Comparison of ENCODE assay signal across 12 cellular contexts in genomic region chr3:50261505-50261904, GRCh38. TPM values are rescaled to one million over a fixed set of nuclear protein-coding genes. Genes with fewer than 3 reads are reported as not detected.
DNase-seq lines count a peak whose midpoint lies in the region; ATAC-seq and TF ChIP-seq lines count a peak whose summit lies in the region.
"Had no signal": no experiment of that assay in that cellular context is flagged by ENCODE, and none has a peak within 500 bp of the region (broad histone marks: within the 10 kb centered on the region; RNA-seq: fewer than 3 reads in every experiment).

No MANE protein-coding gene starts in this region.

- no peak overlapping the region for H4K8ac ChIP-seq in neuronal stem cell (ENCODE audit: low read depth, low read length)

- H3K36me3 Mint-ChIP-seq in MCF 10A (ENCODE audit: insufficient read depth, unreplicated experiment), result peaks cover 22% of the 10 kb centered on the region

- H3K27me3 Mint-ChIP-seq in MCF 10A (ENCODE audit: insufficient read depth, unreplicated experiment), result no peaks in the 10 kb centered on the region
- H3K27me3 Mint-ChIP-seq: T-cell had no signal

- intact Hi-C loops in breast epithelium (cut with DNase I; ENCODE audit: low total_unique reads), result no loop called here
- intact Hi-C loops in MCF 10A (cut with micrococcal nuclease), result no loop called here
- intact Hi-C loops in colonic mucosa (cut with DNase I), result no loop called here
- intact Hi-C loops in transverse colon (cut with DNase I; ENCODE audit: low total_unique reads), result loop anchor here (5.0 kb wide), 1 partner anchor 34 kb away; no protein-coding TSS in a partner anchor

- peak overlapping the region; percentile 94 for H3K18ac ChIP-seq in neuronal stem cell (ENCODE audit: low read length)

- TF ChIP-seq CTCF in breast epithelium (IDR thresholded peaks at IDR 0.05), result no peak
- TF ChIP-seq CTCF in MCF 10A (IDR thresholded peaks at IDR 0.05; ENCODE audit: unreplicated experiment), result no peak
- no peak for TF ChIP-seq CTCF in colonic mucosa (IDR thresholded peaks at IDR 0.05)
- no peak for TF ChIP-seq CTCF in transverse colon (IDR thresholded peaks at IDR 0.05)

- H3K4ac ChIP-seq in neuronal stem cell (ENCODE audit: low read length), result no peak overlapping the region

- no peak overlapping the region for H3K4me2 ChIP-seq in neuronal stem cell (ENCODE audit: insufficient read depth, low read length, poor library complexity, severe bottlenecking)

- peak overlapping the region; percentile 76 for H2BK12ac ChIP-seq in neuronal stem cell (ENCODE audit: low read length)

- WGBS in neuronal stem cell (ENCODE audit: extremely low coverage in 2 of 2, insufficient read length in 2 of 2, insufficient replicate concordance in 1 of 2), 2 donors, result no CpG with 5 or more reads among the region's 2 CpGs
- 44% methylated on average over 2 of the region's 2 CpGs; no CpG with 5 or more reads in 1 of the 2 donors for WGBS in transverse colon (ENCODE audit: low coverage in 1 of 2), 2 donors

- peaks cover 17 to 32% of the 10 kb centered on the region in 2 donors for H3K4me1 ChIP-seq in breast epithelium
- H3K4me1 ChIP-seq in colonic mucosa, result peaks cover 4% of the 10 kb centered on the region
- peaks cover 57 to 60% of the 10 kb centered on the region in 2 donors for H3K4me1 ChIP-seq in neuronal stem cell (ENCODE audit: control insufficient read depth in 2 of 2, insufficient read depth in 1 of 2, low read depth in 1 of 2, low read length in 2 of 2)
- H3K4me1 ChIP-seq in transverse colon, result peaks cover 28 to 54% (median 37%) of the 10 kb centered on the region in 4 donors

- H3K9ac ChIP-seq in colonic mucosa (ENCODE audit: low read depth in 2 of 2, low read length in 2 of 2) (peak overlapping the region; percentile 27 to 81), neuronal stem cell (ENCODE audit: low read depth, low read length, poor library complexity) (peak overlapping the region; percentile 53)

- no peak overlapping the region for H3K27ac Mint-ChIP-seq in MCF 10A (ENCODE audit: low read depth, unreplicated experiment)
- H3K27ac Mint-ChIP-seq: activated CD8-positive, alpha-beta memory T cell treated with anti-CD3 and anti-CD28 coated beads, Interleukin-2, amount 10 ng/mL, durations not matched to agents 7 days and 5 days; T-cell had no signal

- H3K4me3 Mint-ChIP-seq in MCF 10A (ENCODE audit: unreplicated experiment), result no peak overlapping the region
- H3K4me3 Mint-ChIP-seq: activated CD8-positive, alpha-beta memory T cell treated with anti-CD3 and anti-CD28 coated beads, Interleukin-2, amount 10 ng/mL, durations not matched to agents 7 days and 5 days had no signal

- H3K4me3 ChIP-seq in breast epithelium, result peak overlapping the region in 1 of 3 donors; percentile 71
- no peak overlapping the region for H3K4me3 ChIP-seq in colonic mucosa
- no peak overlapping the region for H3K4me3 ChIP-seq in neuronal stem cell (ENCODE audit: low read length in 2 of 2)
- no peak overlapping the region for H3K4me3 ChIP-seq in transverse colon
- H3K4me3 ChIP-seq: MG63 had no signal

- H3K4me1 Mint-ChIP-seq in MCF 10A (ENCODE audit: insufficient read depth, unreplicated experiment), result no peaks in the 10 kb centered on the region

- no peaks in the 10 kb centered on the region for H3K27me3 ChIP-seq in breast epithelium
- no peaks in the 10 kb centered on the region for H3K27me3 ChIP-seq in colonic mucosa
- no peaks in the 10 kb centered on the region for H3K27me3 ChIP-seq in neuronal stem cell (ENCODE audit: control insufficient read depth in 3 of 3, insufficient read depth in 3 of 3, low read depth in 1 of 3, low read length in 3 of 3)
- no peaks in the 10 kb centered on the region for H3K27me3 ChIP-seq in transverse colon
- H3K27me3 ChIP-seq: MG63 had no signal

- peak overlapping the region; percentile 91 for H3K14ac ChIP-seq in neuronal stem cell (ENCODE audit: low read length)

- H3K9me3 ChIP-seq in breast epithelium (no peaks in the 10 kb centered on the region), colonic mucosa (no peaks in the 10 kb centered on the region), neuronal stem cell (replicated peaks in 1 of 2; ENCODE audit: control insufficient read depth in 2 of 2, insufficient read depth in 1 of 2, low read depth in 1 of 2, low read length in 2 of 2) (peaks cover 0 to 2% of the 10 kb centered on the region in 2 donors), transverse colon (no peaks in the 10 kb centered on the region)
- H3K9me3 ChIP-seq: MG63 had no signal

- no peak overlapping the region for H2AFZ ChIP-seq in neuronal stem cell (ENCODE audit: low read length)

- BruUV-seq in MCF 10A (replicated peaks; lab: Mats Ljungman, UMichigan), result no TSS peak

- H3K27ac ChIP-seq in breast epithelium (peak overlapping the region; percentile 97 to 100), colonic mucosa (peak overlapping the region; percentile 90), neuronal stem cell (replicated peaks; ENCODE audit: low read length) (peak overlapping the region; percentile 95), transverse colon (peak overlapping the region; percentile 94 to 97 (median 96))

- H3K36me3 ChIP-seq in breast epithelium, result no peaks in the 10 kb centered on the region
- peaks cover 3% of the 10 kb centered on the region for H3K36me3 ChIP-seq in colonic mucosa
- H3K36me3 ChIP-seq in neuronal stem cell (replicated peaks in 1 of 2; ENCODE audit: control insufficient read depth in 2 of 2, insufficient read depth in 2 of 2, low read length in 2 of 2), result peaks cover 22 to 32% of the 10 kb centered on the region in 2 donors
- H3K36me3 ChIP-seq in transverse colon, result peaks cover 0 to 12% (median under 1%) of the 10 kb centered on the region in 4 donors

- TF ChIP-seq POLR2A in breast epithelium (IDR thresholded peaks at IDR 0.05) (no peak), transverse colon (IDR thresholded peaks at IDR 0.05) (no peak)

- ATAC-seq in esophagus mucosa, result no peak
- no peak for ATAC-seq in HG03196 (IDR thresholded peaks at IDR 0.05; ENCODE audit: unreplicated experiment)
- ATAC-seq: activated CD8-positive, alpha-beta memory T cell treated with anti-CD3 and anti-CD28 coated beads, Interleukin-2, amount 10 ng/mL, durations not matched to agents 7 days and 5 days; T-cell had no signal

- H2BK5ac ChIP-seq in neuronal stem cell (ENCODE audit: low read length), result peak overlapping the region; percentile 100

- CTCF ChIA-PET in MCF 10A (lab: Yijun Ruan, JAX), result interaction anchor here (0.9 to 7.2 kb wide), 6 partner anchors 9 to 69 kb away, joined by 4 to 70 read pairs (median 21); partner anchors contain the start of gene SEMA3B

- H3K23ac ChIP-seq in neuronal stem cell (ENCODE audit: low read depth, low read length, poor library complexity), result peak overlapping the region; percentile 1

- in situ Hi-C loops in transverse colon (cut with MboI; ENCODE audit: low pct_ligation_motif_present in 1 of 4, low pct_unique_long_range_greater_than_20kb in 1 of 4, low sequenced_read_pairs in 3 of 4), result no loop called here
- in situ Hi-C loops in KBM-7 (cut with MboI; ENCODE audit: low pct_unique_long_range_greater_than_20kb, low sequenced_read_pairs), result no loop called here

- no peak overlapping the region for H2BK120ac ChIP-seq in neuronal stem cell (ENCODE audit: low read depth, low read length)

- H2BK15ac ChIP-seq in neuronal stem cell (ENCODE audit: low read length), result no peak overlapping the region

- H3K79me1 ChIP-seq in neuronal stem cell (ENCODE audit: low read depth, low read length), result peaks cover 7% of the 10 kb centered on the region

- H4K91ac ChIP-seq in neuronal stem cell (ENCODE audit: low read depth, low read length, poor library complexity), result peak overlapping the region; percentile 45

- POLR2A ChIA-PET in MCF 10A (lab: Yijun Ruan, JAX), result interaction anchor here (0.6 to 2.6 kb wide), 6 partner anchors 9 to 66 kb away, joined by 3 to 16 read pairs (median 4); partner anchors contain the start of genes GNAI2, IFRD2, SEMA3B and TUSC2

- DNase-seq in breast epithelium (ENCODE audit: low spot score in 2 of 2), result no peak
- no peak for DNase-seq in MCF 10A (ENCODE audit: unreplicated experiment)
- no peak for DNase-seq in colonic mucosa
- DNase-seq in neuronal stem cell (ENCODE audit: low spot score), result no peak
- no peak for DNase-seq in transverse colon
- no peak for DNase-seq in KBM-7
- DNase-seq: activated CD8-positive, alpha-beta memory T cell treated with anti-CD3 and anti-CD28 coated beads, Interleukin-2, amount 10 ng/mL, durations not matched to agents 7 days and 5 days; MG63; NCI-H510A treated with DMSO at 0.1 percent for 48 hours; T-cell had no signal

- TF ChIP-seq EP300 in transverse colon (IDR thresholded peaks at IDR 0.05; ENCODE audit: low read depth), result no peak

- H2AK5ac ChIP-seq in neuronal stem cell (ENCODE audit: low read depth, low read length), result peak overlapping the region; percentile 46

- H3K9me3 Mint-ChIP-seq in MCF 10A (ENCODE audit: unreplicated experiment), result no peaks in the 10 kb centered on the region
- H3K9me3 Mint-ChIP-seq: T-cell had no signal

RNA-seq across cellular contexts. Expression of gene SEMA3B, which starts 7.4 kb away (rescaled TPM):
- total RNA-seq in breast epithelium (10 to 100 TPM; 10.1 to 17.6 (median 11.1) TPM), MCF 10A (2022) (7.6 and 12.5 TPM in 2 replicates), colonic mucosa (10 to 100 TPM; 51.6 to 57.0 TPM), transverse colon (100 to 1,000 TPM in 2 of 4 donors, 10 to 100 TPM in 2; 59.5 to 423 (median 122) TPM), esophagus mucosa (2.4 TPM)
- polyA plus RNA-seq in neuronal stem cell (2013, experiment 1 of 2), result 5.0 TPM
- 5.2 TPM for polyA plus RNA-seq in neuronal stem cell (2013, experiment 2 of 2)

RNA-seq across cellular contexts. Expression of gene LSMEM2, which starts 17.4 kb away (rescaled TPM):
- total RNA-seq in breast epithelium (not detected), MCF 10A (2022) (0.20 TPM in 1 of 2 replicates, not detected in the other), colonic mucosa (not detected), transverse colon (not detected), esophagus mucosa (not detected)
- polyA plus RNA-seq in neuronal stem cell (2013, experiment 1 of 2), result 0.28 TPM
- polyA plus RNA-seq in neuronal stem cell (2013, experiment 2 of 2), result 0.21 TPM
- total RNA-seq: activated CD8-positive, alpha-beta memory T cell treated with anti-CD3 and anti-CD28 coated beads, Interleukin-2, amount 10 ng/mL, durations not matched to agents 7 days and 5 days; T-cell had no signal

RNA-seq across cellular contexts. Expression of gene GNAI2, which starts 25.5 kb away (rescaled TPM):
- total RNA-seq in breast epithelium, result 100 to 1,000 TPM in 2 of 3 donors, 10 to 100 TPM in 1; 95.3 to 232 (median 162) TPM
- total RNA-seq in MCF 10A (2022), result 122 and 123 TPM in 2 replicates
- total RNA-seq in colonic mucosa, result 10 to 100 TPM; 48.7 to 77.4 TPM
- polyA plus RNA-seq in neuronal stem cell (2013, experiment 1 of 2), result 457 TPM
- 458 TPM for polyA plus RNA-seq in neuronal stem cell (2013, experiment 2 of 2)
- total RNA-seq in transverse colon, result 100 to 1,000 TPM in 1 of 4 donors, 10 to 100 TPM in 3; 69.6 to 322 (median 74.8) TPM
- total RNA-seq in esophagus mucosa, result 92.0 TPM

RNA-seq across cellular contexts. Expression of gene IFRD2, which starts 30.7 kb away (rescaled TPM):
- total RNA-seq in breast epithelium (10 to 100 TPM; 50.4 to 82.3 (median 72.7) TPM), MCF 10A (2022) (135 and 182 TPM in 2 replicates), colonic mucosa (100 to 1,000 TPM in 1 of 2 donors, 10 to 100 TPM in 1; 52.8 to 129 TPM), transverse colon (100 to 1,000 TPM in 1 of 4 donors, 10 to 100 TPM in 3; 44.9 to 183 (median 59.5) TPM), esophagus mucosa (65.8 TPM)
- polyA plus RNA-seq in neuronal stem cell (2013, experiment 1 of 2), result 23.1 TPM
- 22.1 TPM for polyA plus RNA-seq in neuronal stem cell (2013, experiment 2 of 2)

RNA-seq across cellular contexts. Expression of gene HYAL3, which starts 37.7 kb away (rescaled TPM):
- total RNA-seq in breast epithelium (1 to 10 TPM; 2.3 to 6.4 (median 2.7) TPM), MCF 10A (2022) (2.3 and 4.7 TPM in 2 replicates), colonic mucosa (1 to 10 TPM; 2.5 to 4.2 TPM), transverse colon (10 to 100 TPM in 1 of 4 donors, 1 to 10 TPM in 2, under 1 TPM in 1; 0.79 to 11.2 (median 3.8) TPM), esophagus mucosa (4.8 TPM)
- 2.5 TPM for polyA plus RNA-seq in neuronal stem cell (2013, experiment 1 of 2)
- 2.0 TPM for polyA plus RNA-seq in neuronal stem cell (2013, experiment 2 of 2)
